ENCODE assay signal across 1 cellular context in genomic region chr10:70358446-70358845, GRCh38.
TF ChIP-seq lines count a peak whose summit lies in the region.

No MANE protein-coding gene starts in this region.

TF ChIP-seq in IMR-90, 13 proteins besides CTCF, POLR2A, EP300 and RAD21 (continued from another document):
- TF ChIP-seq ELK1 (IDR thresholded peaks at IDR 0.05; ENCODE audit: borderline replicate concordance, low read depth, low read length): no peak
- TF ChIP-seq MAZ (IDR thresholded peaks at IDR 0.05; ENCODE audit: borderline replicate concordance, low read depth, low read length): no peak
- TF ChIP-seq USF2 (IDR thresholded peaks at IDR 0.05; ENCODE audit: low read depth, low read length): no peak
- no peak for TF ChIP-seq MAFK (IDR thresholded peaks at IDR 0.05; ENCODE audit: low read depth, low read length)
- TF ChIP-seq BHLHE40 (IDR thresholded peaks at IDR 0.05; ENCODE audit: low read depth, low read length): no peak
